1 cellular context compared by ENCODE assay signal in the genomic region with DNA sequence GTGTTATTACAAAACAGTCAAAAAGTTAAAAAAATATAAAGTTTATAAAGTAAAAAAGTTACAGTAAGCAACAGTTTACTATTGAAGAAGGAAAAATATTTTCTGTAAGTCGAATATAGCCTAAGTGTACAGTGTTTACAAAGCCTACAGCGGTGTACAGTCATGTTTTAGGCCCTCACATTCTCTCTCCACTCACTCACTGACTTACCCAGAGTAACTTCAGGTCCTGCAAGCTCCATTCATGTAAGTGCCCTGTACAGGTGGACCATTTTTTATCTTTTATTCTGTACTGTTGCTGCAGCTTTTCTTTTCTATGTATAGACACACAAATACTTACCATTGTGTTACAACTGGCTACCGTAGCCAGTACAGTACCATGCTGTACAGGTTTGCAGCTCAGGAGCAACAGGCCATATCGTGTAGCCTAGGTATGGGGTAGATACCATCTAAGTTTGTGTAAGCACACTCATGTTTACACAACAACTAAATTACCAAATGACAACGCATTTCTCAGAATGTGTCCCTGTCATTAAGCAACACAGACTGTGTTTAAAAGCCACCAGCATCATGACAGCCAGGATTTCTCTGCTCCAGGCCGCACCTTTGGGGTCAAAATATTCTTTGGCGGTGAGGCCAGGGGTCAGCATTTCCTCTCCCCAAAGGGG.
TF ChIP-seq lines count a peak whose summit lies in the region.

No MANE protein-coding gene starts in this region.

TF ChIP-seq in HepG2, 621 proteins besides CTCF, POLR2A, EP300 and RAD21 (continued from another document):
- 0 out of 2 replicates have a peak, but pooled peaks have one; percentile 12 for TF ChIP-seq FOXA3 (CRISPR knock-in tag; IDR thresholded peaks at IDR 0.05)
